Comparison of ENCODE assay signal across 8 cellular contexts in genomic region chr3:40456940-40457823, GRCh38. TPM values are rescaled to one million over a fixed set of nuclear protein-coding genes. Genes with fewer than 3 reads are reported as not detected.
DNase-seq lines count a peak whose midpoint lies in the region; ATAC-seq and TF ChIP-seq lines count a peak whose summit lies in the region.

TSS of gene RPL14 (plus strand) at chr3:40457339. CDS start at chr3:40457472, 133 bp downstream.

- H3K9me3 Mint-ChIP-seq in activated CD4-positive, alpha-beta T cell treated with anti-CD3 and anti-CD28 coated beads, Interleukin-2, amount 10 ng/mL, durations not matched to agents 24 days and 14 days = no peaks in the 10 kb centered on the region

- peaks cover 43% of the 10 kb centered on the region for H3K4me1 Mint-ChIP-seq in activated CD4-positive, alpha-beta T cell treated with anti-CD3 and anti-CD28 coated beads, Interleukin-2, amount 10 ng/mL, durations not matched to agents 24 days and 14 days

- H3K27ac Mint-ChIP-seq in activated CD4-positive, alpha-beta T cell treated with anti-CD3 and anti-CD28 coated beads, Interleukin-2, amount 10 ng/mL, durations not matched to agents 24 days and 14 days = peak within 1 kb of the TSS; percentile 93

- peaks cover 2% of the 10 kb centered on the region for H3K27me3 Mint-ChIP-seq in activated CD4-positive, alpha-beta T cell treated with anti-CD3 and anti-CD28 coated beads, Interleukin-2, amount 10 ng/mL, durations not matched to agents 24 days and 14 days

- no peak for TF ChIP-seq CTCF in coronary artery (IDR thresholded peaks at IDR 0.05)

- peak within 1 kb of the TSS; percentile 88 for H3K4me3 Mint-ChIP-seq in activated CD4-positive, alpha-beta T cell treated with anti-CD3 and anti-CD28 coated beads, Interleukin-2, amount 10 ng/mL, durations not matched to agents 24 days and 14 days

- peak within 1 kb of the TSS; percentile 94 for H3K4me3 ChIP-seq in coronary artery

- ATAC-seq in HG03442 (IDR thresholded peaks at IDR 0.05; ENCODE audit: unreplicated experiment) = peak; percentile 59

- H3K36me3 Mint-ChIP-seq in activated CD4-positive, alpha-beta T cell treated with anti-CD3 and anti-CD28 coated beads, Interleukin-2, amount 10 ng/mL, durations not matched to agents 24 days and 14 days (ENCODE audit: low read depth) = peaks cover 47% of the 10 kb centered on the region

- no peaks in the 10 kb centered on the region for H3K27me3 ChIP-seq in layer of hippocampus (ENCODE audit: control insufficient read depth, insufficient read depth, low read length)

- DNase-seq in Ammon's horn (ENCODE audit: low spot score) = peak; percentile 98
- DNase-seq in GM19238 (ENCODE audit: insufficient read length, low spot score) = peak; percentile 73
- DNase-seq in NCI-H526 (lab: John Stamatoyannopoulos, UW) = peak; percentile 90 to 97
- DNase-seq in activated CD4-positive, alpha-beta T cell treated with anti-CD3 and anti-CD28 coated beads, Interleukin-2, amount 10 ng/mL, durations not matched to agents 24 days and 14 days = peak; percentile 98
- DNase-seq in coronary artery (ENCODE audit: low spot score) = peak; percentile 97
- DNase-seq in stimulated activated CD4-positive, alpha-beta T cell treated with anti-CD3 and anti-CD28 coated beads, Interleukin-1b, Interleukin-23, amount 100 ng/mL, for 4 hours (ENCODE audit: low read depth in 2 of 2) = peak; percentile 88 to 90

- H3K27ac ChIP-seq in coronary artery = peak within 1 kb of the TSS; percentile 93 to 94
- H3K27ac ChIP-seq in layer of hippocampus (ENCODE audit: low read depth, low read length) = peak within 1 kb of the TSS; percentile 49

- intact Hi-C loops in activated CD4-positive, alpha-beta T cell treated with anti-CD3 and anti-CD28 coated beads, Interleukin-2, amount 10 ng/mL, durations not matched to agents 24 days and 14 days (cut with micrococcal nuclease) = loop anchor here (1.0 to 5.0 kb wide), 5 partner anchors 67 to 1506 kb away; partner anchors contain the start of genes CTNNB1, EIF1B, RPSA and ULK4

RNA-seq across cellular contexts. Expression of gene RPL14, which starts in this region (rescaled TPM):
- 2,598 and 2,688 TPM in 2 replicates for total RNA-seq in activated CD4-positive, alpha-beta T cell treated with anti-CD3 and anti-CD28 coated beads, Interleukin-2, amount 10 ng/mL, durations not matched to agents 24 days and 14 days

Comparison
In these comparisons a context has a peak if more than half of its experiments do, and no peak if none do; other contexts are left out.
1. Peak in every context shown above with its lines: DNase-seq, ATAC-seq, H3K4me3 ChIP-seq and H3K27ac ChIP-seq.